ENCODE assay signal across 1 cellular context in genomic region chr10:71697938-71698709, GRCh38.
TF ChIP-seq lines count a peak whose summit lies in the region.

No MANE protein-coding gene starts in this region.

TF ChIP-seq in GM12878, 131 proteins besides CTCF, POLR2A, EP300 and RAD21 (continued from another document and continues in another):
- TF ChIP-seq E2F8 (IDR thresholded peaks at IDR 0.05; ENCODE audit: low read depth, partially characterized antibody), result no peak
- no peak for TF ChIP-seq YBX1 (IDR thresholded peaks at IDR 0.05)
- TF ChIP-seq SIN3A (IDR thresholded peaks at IDR 0.05; ENCODE audit: low read depth, low read length), result no peak
- no peak for TF ChIP-seq STAT1 (conservative IDR thresholded peaks at IDR 0.05)
- peak; percentile 88 for TF ChIP-seq MLLT1 (IDR thresholded peaks at IDR 0.05)
- TF ChIP-seq NR2C1 (IDR thresholded peaks at IDR 0.05), result no peak
- TF ChIP-seq JUNB (IDR thresholded peaks at IDR 0.05), result no peak
- no peak for TF ChIP-seq CHD2 (IDR thresholded peaks at IDR 0.05; ENCODE audit: borderline replicate concordance, low read depth, low read length)
- TF ChIP-seq ESRRA (IDR thresholded peaks at IDR 0.05; ENCODE audit: low read length), result no peak
- TF ChIP-seq CHD1 (IDR thresholded peaks at IDR 0.05; ENCODE audit: low read depth, low read length), result no peak
- TF ChIP-seq RELA (IDR thresholded peaks at IDR 0.05; ENCODE audit: borderline replicate concordance, partially characterized antibody), result no peak
- no peak for TF ChIP-seq ZNF217 (IDR thresholded peaks at IDR 0.05)
- TF ChIP-seq NR2C2 (IDR thresholded peaks at IDR 0.05; ENCODE audit: borderline replicate concordance, control insufficient read depth, insufficient read length, low read depth), result no peak
- no peak for TF ChIP-seq SMAD5 (IDR thresholded peaks at IDR 0.05; ENCODE audit: low read depth)
- TF ChIP-seq RCOR1 (conservative IDR thresholded peaks at IDR 0.05; ENCODE audit: low read depth, low read length), result no peak
- TF ChIP-seq ATF3 (IDR thresholded peaks at IDR 0.05; ENCODE audit: borderline replicate concordance, extremely low read depth, low read depth, low read length), result no peak
- no peak for TF ChIP-seq ZNF622 (IDR thresholded peaks at IDR 0.05)
- no peak for TF ChIP-seq STAT3 (IDR thresholded peaks at IDR 0.05; ENCODE audit: low read depth, low read length)
- peak; percentile 75; the same call in 1 of the 2 replicates for TF ChIP-seq CBFB (IDR thresholded peaks at IDR 0.05; ENCODE audit: low read depth)
- peak; percentile 78 for TF ChIP-seq NBN (IDR thresholded peaks at IDR 0.05)
- TF ChIP-seq NFXL1 (IDR thresholded peaks at IDR 0.05; ENCODE audit: borderline replicate concordance), result no peak
- peak; percentile 59; the same call in 1 of the 2 replicates for TF ChIP-seq ATF2 (IDR thresholded peaks at IDR 0.05; ENCODE audit: low read length)
- TF ChIP-seq ZBTB40 (IDR thresholded peaks at IDR 0.05; ENCODE audit: borderline replicate concordance), result no peak
- TF ChIP-seq WRNIP1 (IDR thresholded peaks at IDR 0.05; ENCODE audit: borderline replicate concordance, low read depth, low read length), result no peak
- TF ChIP-seq ZNF592 (IDR thresholded peaks at IDR 0.05), result no peak
- TF ChIP-seq RBBP5 (conservative IDR thresholded peaks at IDR 0.05), result no peak
- TF ChIP-seq E2F4 (IDR thresholded peaks at IDR 0.05; ENCODE audit: low read depth, low read length), result no peak
- TF ChIP-seq TBL1XR1 (IDR thresholded peaks at IDR 0.05; ENCODE audit: low read depth, low read length), result no peak
- TF ChIP-seq ZNF687 (IDR thresholded peaks at IDR 0.05), result no peak
- no peak for TF ChIP-seq ZNF207 (IDR thresholded peaks at IDR 0.05; ENCODE audit: borderline replicate concordance)
- no peak for TF ChIP-seq ZNF384 (IDR thresholded peaks at IDR 0.05; ENCODE audit: borderline replicate concordance, low read depth, low read length)
- no peak for TF ChIP-seq KDM1A (IDR thresholded peaks at IDR 0.05; ENCODE audit: borderline replicate concordance)
- TF ChIP-seq BHLHE40 (IDR thresholded peaks at IDR 0.05; ENCODE audit: borderline replicate concordance in 1 of 2, low read depth in 2 of 2, low read length in 1 of 2), result peak; percentile 63 to 69; a peak in 2 of 4 replicates
- no peak for TF ChIP-seq REST (IDR thresholded peaks at IDR 0.05; ENCODE audit: low read depth, low read length)
- TF ChIP-seq CEBPB (IDR thresholded peaks at IDR 0.05; ENCODE audit: borderline replicate concordance in 1 of 2, low read depth in 2 of 2, low read length in 2 of 2), result no peak
